9 cellular contexts compared by ENCODE assay signal in the genomic region with DNA sequence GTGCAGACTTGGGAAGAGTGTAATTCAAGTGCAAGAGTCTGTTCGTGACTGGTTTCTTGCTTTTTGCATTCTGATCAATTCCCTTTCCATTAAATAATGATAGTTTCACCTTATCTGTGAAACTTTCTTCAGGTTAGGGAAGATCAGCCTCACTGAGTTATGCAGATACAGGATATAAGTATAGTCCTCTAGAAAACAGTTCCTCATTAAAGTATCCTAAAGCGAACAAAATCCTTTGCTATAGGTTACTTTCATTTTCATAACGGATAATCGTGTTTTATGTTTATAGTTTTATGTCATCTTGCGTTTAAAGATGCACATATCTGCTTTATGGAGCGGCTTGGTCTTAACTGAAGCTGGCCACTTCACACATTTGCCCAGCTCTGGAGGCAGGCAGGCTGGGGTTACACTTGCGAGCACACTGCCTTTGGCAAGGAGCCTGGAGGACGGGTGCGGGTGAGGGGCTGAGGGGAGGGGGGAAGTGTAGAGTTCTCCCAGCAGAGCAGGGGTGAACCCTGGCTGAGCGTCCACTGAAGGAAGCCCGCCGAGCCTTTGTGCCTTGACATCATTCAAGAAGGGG.
DNase-seq lines count a peak whose midpoint lies in the region; ATAC-seq, FAIRE-seq and TF ChIP-seq lines count a peak whose summit lies in the region.
"Had no signal": no experiment of that assay in that cellular context is flagged by ENCODE, and none has a peak within 500 bp of the region (broad histone marks: within the 10 kb centered on the region; RNA-seq: fewer than 3 reads in every experiment).

No MANE protein-coding gene starts in this region.

- H3K4me1 Mint-ChIP-seq in activated CD4-positive, alpha-beta T cell treated with anti-CD3 and anti-CD28 coated beads, Interleukin-2, amount 10 ng/mL, durations not matched to agents 24 days and 14 days = peaks cover 13% of the 10 kb centered on the region

- peak overlapping the region in 2 of 5 donors; percentile 9 to 19 for H3K9ac ChIP-seq in subcutaneous abdominal adipose tissue (ENCODE audit: low read length in 5 of 5)

- H3K36me3 ChIP-seq in subcutaneous abdominal adipose tissue (ENCODE audit: control insufficient read depth in 5 of 5, insufficient read depth in 5 of 5, low read length in 5 of 5) = no peaks in the 10 kb centered on the region
- H3K36me3 ChIP-seq: SJCRH30 had no signal

- H3K9me3 Mint-ChIP-seq in activated CD4-positive, alpha-beta T cell treated with anti-CD3 and anti-CD28 coated beads, Interleukin-2, amount 10 ng/mL, durations not matched to agents 24 days and 14 days = no peaks in the 10 kb centered on the region

- intact Hi-C loops in activated CD4-positive, alpha-beta T cell treated with anti-CD3 and anti-CD28 coated beads, Interleukin-2, amount 10 ng/mL, durations not matched to agents 24 days and 14 days (cut with micrococcal nuclease) = loop anchor here (1.0 kb wide), 3 partner anchors 73 to 299 kb away; no protein-coding TSS in a partner anchor

- ATAC-seq in foreskin keratinocyte (no peak), GM18867 (IDR thresholded peaks at IDR 0.05; ENCODE audit: unreplicated experiment) (no peak)

- H3K4me3 ChIP-seq in subcutaneous abdominal adipose tissue (ENCODE audit: low read depth in 1 of 5, low read length in 5 of 5) = peak overlapping the region; percentile 48 to 60 (median 52)
- H3K4me3 ChIP-seq: SJCRH30 had no signal

- H3K4me1 ChIP-seq in subcutaneous abdominal adipose tissue (ENCODE audit: control insufficient read depth in 5 of 5, insufficient read depth in 5 of 5, low read length in 5 of 5) (peaks cover 5 to 36% (median 22%) of the 10 kb centered on the region in 5 donors), foreskin keratinocyte (peaks cover 15% of the 10 kb centered on the region)
- H3K4me1 ChIP-seq: SJCRH30 had no signal

- no peaks in the 10 kb centered on the region for H3K27me3 ChIP-seq in subcutaneous abdominal adipose tissue (ENCODE audit: control insufficient read depth in 5 of 5, insufficient read depth in 4 of 5, low read length in 5 of 5)
- H3K27me3 ChIP-seq in foreskin keratinocyte = peaks cover 13% of the 10 kb centered on the region

- no peaks in the 10 kb centered on the region for H3K9me3 ChIP-seq in subcutaneous abdominal adipose tissue (ENCODE audit: control insufficient read depth in 5 of 5, low read length in 5 of 5)
- H3K9me3 ChIP-seq: SJCRH30 had no signal

- peak overlapping the region; percentile 81 for H3K4me3 Mint-ChIP-seq in activated CD4-positive, alpha-beta T cell treated with anti-CD3 and anti-CD28 coated beads, Interleukin-2, amount 10 ng/mL, durations not matched to agents 24 days and 14 days

- TF ChIP-seq CTCF in foreskin keratinocyte (conservative IDR thresholded peaks at IDR 0.05) = no peak

- no peak overlapping the region for H3K27ac Mint-ChIP-seq in activated CD4-positive, alpha-beta T cell treated with anti-CD3 and anti-CD28 coated beads, Interleukin-2, amount 10 ng/mL, durations not matched to agents 24 days and 14 days

- H3K27me3 Mint-ChIP-seq in activated CD4-positive, alpha-beta T cell treated with anti-CD3 and anti-CD28 coated beads, Interleukin-2, amount 10 ng/mL, durations not matched to agents 24 days and 14 days = peaks cover 38% of the 10 kb centered on the region

- DNase-seq in activated CD4-positive, alpha-beta T cell treated with anti-CD3 and anti-CD28 coated beads, Interleukin-2, amount 10 ng/mL, durations not matched to agents 24 days and 14 days = no peak
- DNase-seq in activated CD4-positive, alpha-beta T cell treated with anti-CD3 and anti-CD28 coated beads, Interleukin-2, amount 50 U/mL, for 1 hour = no peak
- DNase-seq in iPS-NIHi7 (ENCODE audit: extremely low spot score) (peak; percentile 35), NCI-H2029 (lab: John Stamatoyannopoulos, UW) (no peak), foreskin keratinocyte (no peak)

- peak overlapping the region; percentile 3 for H3K27ac ChIP-seq in subcutaneous abdominal adipose tissue (ENCODE audit: low read depth, low read length)
- H3K27ac ChIP-seq in foreskin keratinocyte = no peak overlapping the region
- H3K27ac ChIP-seq: SJCRH30 had no signal

- no peaks in the 10 kb centered on the region for H3K36me3 Mint-ChIP-seq in activated CD4-positive, alpha-beta T cell treated with anti-CD3 and anti-CD28 coated beads, Interleukin-2, amount 10 ng/mL, durations not matched to agents 24 days and 14 days (ENCODE audit: low read depth)

- peak; percentile 42 for FAIRE-seq in TTC549 (lab: Jason Lieb, UNC)
